Comparison of ENCODE assay signal across 21 cellular contexts in genomic region chr15:100951965-100952364, GRCh38.
"Had no signal": no experiment of that assay in that cellular context is flagged by ENCODE, and none has a peak within 500 bp of the region (broad histone marks: within the 10 kb centered on the region; RNA-seq: fewer than 3 reads in every experiment).

No MANE protein-coding gene starts in this region.

- DNase-seq: activated CD4-positive, alpha-beta T cell treated with anti-CD3 and anti-CD28 coated beads, Interleukin-2, amount 10 ng/mL, durations not matched to agents 7 days and 5 days; activated CD8-positive, alpha-beta memory T cell treated with anti-CD3 and anti-CD28 coated beads, Interleukin-2, amount 50 U/mL, for 4 hours; activated effector memory CD4-positive, alpha-beta T cell treated with Interleukin-2 at 50 U/mL for 16 hours; activated naive CD4-positive, alpha-beta T cell treated with anti-CD3 and anti-CD28 coated beads, Interleukin-2, amount 10 ng/mL, durations not matched to agents 7 days and 5 days; activated naive CD8-positive, alpha-beta T cell treated with anti-CD3 and anti-CD28 coated beads, Interleukin-2, amount 50 U/mL, for 24 hours; activated T-cell treated with anti-CD3 and anti-CD28 coated beads, Interleukin-2, amount 50 U/mL, for 48 hours; anterior cingulate cortex; brain microvascular endothelial cell; central memory CD4-positive, alpha-beta T cell; foreskin keratinocyte; hypothalamus; islet precursor cell; nephron progenitor cell; nucleus accumbens; posterior cingulate gyrus; stimulated activated CD8-positive, alpha-beta memory T cell treated with anti-CD3 and anti-CD28 coated beads, Interleukin-4, amount 100 ng/mL, for 48 hours; stimulated activated naive CD4-positive, alpha-beta T cell treated with Interleukin-2 at 50 U/mL for 16 hours; thyroid gland had no signal

- H3K4me1 Mint-ChIP-seq: activated CD4-positive, alpha-beta T cell treated with anti-CD3 and anti-CD28 coated beads, Interleukin-2, amount 10 ng/mL, durations not matched to agents 7 days and 5 days; activated naive CD4-positive, alpha-beta T cell treated with anti-CD3 and anti-CD28 coated beads, Interleukin-2, amount 10 ng/mL, durations not matched to agents 7 days and 5 days; activated naive CD8-positive, alpha-beta T cell treated with anti-CD3 and anti-CD28 coated beads, Interleukin-2, amount 50 U/mL, for 24 hours; mesothelial cell of epicardium had no signal

- H3K9me3 Mint-ChIP-seq: activated CD4-positive, alpha-beta T cell treated with anti-CD3 and anti-CD28 coated beads, Interleukin-2, amount 10 ng/mL, durations not matched to agents 7 days and 5 days; activated naive CD4-positive, alpha-beta T cell treated with anti-CD3 and anti-CD28 coated beads, Interleukin-2, amount 10 ng/mL, durations not matched to agents 7 days and 5 days; activated naive CD8-positive, alpha-beta T cell treated with anti-CD3 and anti-CD28 coated beads, Interleukin-2, amount 50 U/mL, for 24 hours had no signal

- H3K27ac Mint-ChIP-seq: activated CD4-positive, alpha-beta T cell treated with anti-CD3 and anti-CD28 coated beads, Interleukin-2, amount 10 ng/mL, durations not matched to agents 7 days and 5 days; activated naive CD4-positive, alpha-beta T cell treated with anti-CD3 and anti-CD28 coated beads, Interleukin-2, amount 10 ng/mL, durations not matched to agents 7 days and 5 days; activated naive CD8-positive, alpha-beta T cell treated with anti-CD3 and anti-CD28 coated beads, Interleukin-2, amount 50 U/mL, for 24 hours; mesothelial cell of epicardium; nephron progenitor cell had no signal

- ATAC-seq: activated CD4-positive, CD25-positive, alpha-beta regulatory T cell treated with anti-CD3 and anti-CD28 coated beads, Interleukin-2, amount 50 U/mL, for 24 hours; activated naive CD8-positive, alpha-beta T cell treated with anti-CD3 and anti-CD28 coated beads, Interleukin-2, amount 50 U/mL, for 24 hours; foreskin keratinocyte; left lobe of liver had no signal

- H3K36me3 Mint-ChIP-seq: activated naive CD4-positive, alpha-beta T cell treated with anti-CD3 and anti-CD28 coated beads, Interleukin-2, amount 10 ng/mL, durations not matched to agents 7 days and 5 days; mesothelial cell of epicardium had no signal

- H3K4me3 Mint-ChIP-seq: activated CD4-positive, alpha-beta T cell treated with anti-CD3 and anti-CD28 coated beads, Interleukin-2, amount 10 ng/mL, durations not matched to agents 7 days and 5 days; activated naive CD4-positive, alpha-beta T cell treated with anti-CD3 and anti-CD28 coated beads, Interleukin-2, amount 10 ng/mL, durations not matched to agents 7 days and 5 days; activated naive CD8-positive, alpha-beta T cell treated with anti-CD3 and anti-CD28 coated beads, Interleukin-2, amount 50 U/mL, for 24 hours; mesothelial cell of epicardium; nephron progenitor cell had no signal
